In genomic region chr17:29219378-29220047, GRCh38 we compare ENCODE assay signal across 8 cellular contexts. TPM values are rescaled to one million over a fixed set of nuclear protein-coding genes. Genes with fewer than 3 reads are reported as not detected.
A peak's percentile ranks its signal among the peaks of the same experiment; 100 is the strongest.
DNase-seq lines count a peak whose midpoint lies in the region; ATAC-seq and TF ChIP-seq lines count a peak whose summit lies in the region.

No MANE protein-coding gene starts in this region.

- H3K4me1 ChIP-seq in OCI-LY3 (ENCODE audit: low read length), result peaks cover 22% of the 10 kb centered on the region

- H3K36me3 Mint-ChIP-seq in naive B cell, result no peaks in the 10 kb centered on the region

- peaks cover 0 to 8% (median 0%) of the 10 kb centered on the region in 3 donors for H3K27me3 Mint-ChIP-seq in naive B cell

- H3K36me3 ChIP-seq in OCI-LY3 (replicated peaks; ENCODE audit: low read depth, low read length), result no peaks in the 10 kb centered on the region

- H3K9me3 ChIP-seq in OCI-LY3 (ENCODE audit: insufficient read depth, low read length), result no peaks in the 10 kb centered on the region

- peak overlapping the region; percentile 93 for H3K4me2 ChIP-seq in OCI-LY3 (ENCODE audit: low read length)

- peak overlapping the region in 1 of 6 donors; percentile 20 for H3K27ac Mint-ChIP-seq in naive B cell

- H4K20me1 ChIP-seq in OCI-LY3 (ENCODE audit: insufficient read depth, low read length), result no peaks in the 10 kb centered on the region

- DNase-seq in Daoy (ENCODE audit: low read depth) (peak; percentile 76), HPDE6-E6E7 (ENCODE audit: extremely low spot score) (peak; percentile 71), epithelial cell of proximal tubule (ENCODE audit: low read depth) (no peak), naive B cell (peak; percentile 58)
- peak; percentile 86 for DNase-seq in activated CD8-positive, alpha-beta memory T cell treated with anti-CD3 and anti-CD28 coated beads, Interleukin-2, amount 50 U/mL, for 48 hours
- DNase-seq in stimulated activated CD8-positive, alpha-beta memory T cell treated with anti-CD3 and anti-CD28 coated beads, Interleukin-7, amount 100 ng/mL, for 4 hours (ENCODE audit: low read depth in 2 of 2), result peak; percentile 47 to 53

- peak overlapping the region; percentile 42 for H3K9ac ChIP-seq in OCI-LY3 (ENCODE audit: low read length)

- no peaks in the 10 kb centered on the region for H3K79me2 ChIP-seq in OCI-LY3 (ENCODE audit: low read length)

- no peak overlapping the region for H3K4me3 Mint-ChIP-seq in naive B cell

- H3K9me3 Mint-ChIP-seq in naive B cell, result no peaks in the 10 kb centered on the region

- H3K4me1 Mint-ChIP-seq in naive B cell, result peaks cover 0 to 8% (median 0%) of the 10 kb centered on the region in 3 donors

- ATAC-seq in naive B cell (ENCODE audit: low read depth in 2 of 2) (peak; percentile 95 to 97), HG02884 (IDR thresholded peaks at IDR 0.05; ENCODE audit: unreplicated experiment) (no peak)

- H3K27me3 ChIP-seq in OCI-LY3 (ENCODE audit: low read depth, low read length), result peaks cover 12% of the 10 kb centered on the region; the same call in 1 of the 2 replicates

- no peak overlapping the region for H3K27ac ChIP-seq in OCI-LY3 (ENCODE audit: low read length)

- TF ChIP-seq CTCF in OCI-LY3 (IDR thresholded peaks at IDR 0.05; ENCODE audit: low read depth, low read length) (peak; percentile 100), epithelial cell of proximal tubule (conservative IDR thresholded peaks at IDR 0.05; ENCODE audit: low read depth, low read length) (peak; percentile 97)

- H3K4me3 ChIP-seq in OCI-LY3 (ENCODE audit: low read length) (peak overlapping the region; percentile 69), epithelial cell of proximal tubule (ENCODE audit: low read depth, low read length) (no peak overlapping the region)

- peak overlapping the region; percentile 90; the same call in 1 of the 2 replicates for H2AFZ ChIP-seq in OCI-LY3 (ENCODE audit: low read depth, low read length)

RNA-seq across cellular contexts. Expression of gene CRYBA1, which starts 27.1 kb away (rescaled TPM):
- total RNA-seq in Daoy (2014; rRNA removed; shearing (Covaris generic)), result not detected in 2 replicates
- total RNA-seq in epithelial cell of proximal tubule, result not detected in 2 replicates
- polyA plus RNA-seq in naive B cell (ENCODE audit: low read depth in 6 of 6), result not detected

RNA-seq across cellular contexts. Expression of gene MYO18A, which starts 39.3 kb away (rescaled TPM):
- total RNA-seq in Daoy (2014; rRNA removed; shearing (Covaris generic)), result 11.9 and 20.1 TPM in 2 replicates
- 23.5 and 34.2 TPM in 2 replicates for total RNA-seq in epithelial cell of proximal tubule
- 10 to 100 TPM in 5 of 6 donors, 1 to 10 TPM in 1; 5.1 to 51.6 (median 17.0) TPM for polyA plus RNA-seq in naive B cell (ENCODE audit: low read depth in 6 of 6)
